Comparison of ENCODE assay signal across 1 cellular context in the genomic region with DNA sequence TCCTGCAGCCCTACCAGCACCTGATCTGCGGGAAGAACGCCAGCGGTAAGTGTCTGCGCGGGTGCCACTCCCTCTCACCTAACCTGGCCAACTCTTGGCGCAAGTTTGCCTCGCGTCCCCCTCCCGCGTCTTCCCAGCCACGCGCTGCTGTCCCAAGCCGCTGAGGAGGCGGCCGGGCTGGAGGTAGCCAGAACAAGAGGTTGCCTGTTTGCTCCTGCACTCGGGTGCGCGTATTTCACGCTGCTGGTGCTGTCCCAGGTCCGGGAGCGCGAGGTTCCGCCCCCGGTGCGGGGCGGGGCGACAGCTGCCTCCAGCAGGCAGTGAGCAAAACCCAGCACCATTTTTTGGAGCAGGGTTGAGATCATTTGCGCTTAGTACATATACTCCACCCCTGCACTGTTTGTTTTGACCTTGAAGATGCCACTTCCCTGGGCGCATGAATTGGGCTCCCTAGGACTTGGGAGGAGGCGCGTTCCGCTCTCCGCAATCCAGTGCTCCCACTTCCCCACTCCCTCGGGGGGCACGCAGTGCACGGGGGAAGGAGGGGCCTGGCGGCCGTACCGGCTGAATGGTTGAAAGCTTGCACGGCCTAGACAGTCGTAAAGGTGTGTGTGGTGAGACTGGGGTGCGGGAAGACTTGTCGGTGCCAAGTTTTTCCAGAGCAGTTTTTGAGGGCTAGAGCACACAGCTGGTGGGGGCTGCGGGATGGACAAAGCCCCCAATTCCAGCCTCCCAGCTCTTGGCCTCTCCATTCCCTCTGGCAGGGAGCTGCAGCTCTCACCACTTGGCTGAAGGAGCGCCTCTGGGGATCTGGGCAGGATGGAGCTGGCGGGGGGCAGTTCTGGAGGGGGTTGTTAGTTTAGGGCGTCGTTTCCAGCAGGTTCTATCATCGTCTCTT.
TF ChIP-seq lines count a peak whose summit lies in the region.

No MANE protein-coding gene starts in this region.

TF ChIP-seq in HepG2, 621 proteins besides CTCF, POLR2A, EP300 and RAD21 (continued from another document):
- TF ChIP-seq CENPBD1 (CRISPR knock-in tag; IDR thresholded peaks at IDR 0.05; ENCODE audit: borderline replicate concordance, low read depth), result no peak
- no peak for TF ChIP-seq ZBTB20 (CRISPR knock-in tag; IDR thresholded peaks at IDR 0.05; ENCODE audit: borderline replicate concordance, low read depth)
- TF ChIP-seq ZNF205 (CRISPR knock-in tag; IDR thresholded peaks at IDR 0.05), result no peak
- TF ChIP-seq, protein P1, sequence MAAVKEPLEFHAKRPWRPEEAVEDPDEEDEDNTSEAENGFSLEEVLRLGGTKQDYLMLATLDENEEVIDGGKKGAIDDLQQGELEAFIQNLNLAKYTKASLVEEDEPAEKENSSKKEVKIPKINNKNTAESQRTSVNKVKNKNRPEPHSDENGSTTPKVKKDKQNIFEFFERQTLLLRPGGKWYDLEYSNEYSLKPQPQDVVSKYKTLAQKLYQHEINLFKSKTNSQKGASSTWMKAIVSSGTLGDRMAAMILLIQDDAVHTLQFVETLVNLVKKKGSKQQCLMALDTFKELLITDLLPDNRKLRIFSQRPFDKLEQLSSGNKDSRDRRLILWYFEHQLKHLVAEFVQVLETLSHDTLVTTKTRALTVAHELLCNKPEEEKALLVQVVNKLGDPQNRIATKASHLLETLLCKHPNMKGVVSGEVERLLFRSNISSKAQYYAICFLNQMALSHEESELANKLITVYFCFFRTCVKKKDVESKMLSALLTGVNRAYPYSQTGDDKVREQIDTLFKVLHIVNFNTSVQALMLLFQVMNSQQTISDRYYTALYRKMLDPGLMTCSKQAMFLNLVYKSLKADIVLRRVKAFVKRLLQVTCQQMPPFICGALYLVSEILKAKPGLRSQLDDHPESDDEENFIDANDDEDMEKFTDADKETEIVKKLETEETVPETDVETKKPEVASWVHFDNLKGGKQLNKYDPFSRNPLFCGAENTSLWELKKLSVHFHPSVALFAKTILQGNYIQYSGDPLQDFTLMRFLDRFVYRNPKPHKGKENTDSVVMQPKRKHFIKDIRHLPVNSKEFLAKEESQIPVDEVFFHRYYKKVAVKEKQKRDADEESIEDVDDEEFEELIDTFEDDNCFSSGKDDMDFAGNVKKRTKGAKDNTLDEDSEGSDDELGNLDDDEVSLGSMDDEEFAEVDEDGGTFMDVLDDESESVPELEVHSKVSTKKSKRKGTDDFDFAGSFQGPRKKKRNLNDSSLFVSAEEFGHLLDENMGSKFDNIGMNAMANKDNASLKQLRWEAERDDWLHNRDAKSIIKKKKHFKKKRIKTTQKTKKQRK (IDR thresholded peaks at IDR 0.05; ENCODE audit: low read length), result no peak
- no peak for TF ChIP-seq JUN (CRISPR knock-in tag; IDR thresholded peaks at IDR 0.05)
- TF ChIP-seq RXRA (CRISPR knock-in tag; IDR thresholded peaks at IDR 0.05), result 0 out of 2 replicates have a peak, but pooled peaks have one; percentile 17
- TF ChIP-seq SALL1 (CRISPR knock-in tag; IDR thresholded peaks at IDR 0.05), result 0 out of 2 replicates have a peak, but pooled peaks have one; percentile 42
- TF ChIP-seq ZNF720 (CRISPR knock-in tag; IDR thresholded peaks at IDR 0.05), result no peak
- TF ChIP-seq HMGXB4 (CRISPR knock-in tag; IDR thresholded peaks at IDR 0.05; ENCODE audit: borderline replicate concordance in 1 of 2, low read depth in 1 of 2), result peak; percentile 29 to 34; a peak in 1 of 4 replicates
- TF ChIP-seq SRSF1 (optimal IDR thresholded peaks at IDR 0.05; ENCODE audit: low read depth, low read length), result peak; percentile 16
- no peak for TF ChIP-seq NFE2L2 (IDR thresholded peaks at IDR 0.05; ENCODE audit: low read length)
- TF ChIP-seq TAF1 (CRISPR knock-in tag; IDR thresholded peaks at IDR 0.05), result 0 out of 2 replicates have a peak, but pooled peaks have one; percentile 27
- TF ChIP-seq ZNF784 (CRISPR knock-in tag; IDR thresholded peaks at IDR 0.05; ENCODE audit: borderline replicate concordance), result no peak
- no peak for TF ChIP-seq PTBP1 (IDR thresholded peaks at IDR 0.05; ENCODE audit: low read depth, low read length, poor library complexity, severe bottlenecking)
- TF ChIP-seq DDIT3 (CRISPR knock-in tag; IDR thresholded peaks at IDR 0.05), result no peak
- TF ChIP-seq SAP130 (CRISPR knock-in tag; IDR thresholded peaks at IDR 0.05; ENCODE audit: low read depth), result peak; percentile 67
- TF ChIP-seq ZNF710 (CRISPR knock-in tag; IDR thresholded peaks at IDR 0.05; ENCODE audit: borderline replicate concordance), result peak; percentile 46; the same call in 1 of the 2 replicates
- peak; percentile 16; the same call in 1 of the 2 replicates for TF ChIP-seq STAG1 (CRISPR knock-in tag; IDR thresholded peaks at IDR 0.05)
- no peak for TF ChIP-seq XBP1 (CRISPR knock-in tag; IDR thresholded peaks at IDR 0.05)
- no peak for TF ChIP-seq FIP1L1 (IDR thresholded peaks at IDR 0.05; ENCODE audit: borderline replicate concordance, insufficient read depth, low read depth, low read length)
- 0 out of 2 replicates have a peak, but pooled peaks have one; percentile 18 for TF ChIP-seq ISL2 (CRISPR knock-in tag; IDR thresholded peaks at IDR 0.05)
- no peak for TF ChIP-seq MYNN (CRISPR knock-in tag; IDR thresholded peaks at IDR 0.05; ENCODE audit: low read depth)
- TF ChIP-seq MED8 (CRISPR knock-in tag; IDR thresholded peaks at IDR 0.05; ENCODE audit: insufficient replicate concordance), result no peak
- TF ChIP-seq, protein P2, sequence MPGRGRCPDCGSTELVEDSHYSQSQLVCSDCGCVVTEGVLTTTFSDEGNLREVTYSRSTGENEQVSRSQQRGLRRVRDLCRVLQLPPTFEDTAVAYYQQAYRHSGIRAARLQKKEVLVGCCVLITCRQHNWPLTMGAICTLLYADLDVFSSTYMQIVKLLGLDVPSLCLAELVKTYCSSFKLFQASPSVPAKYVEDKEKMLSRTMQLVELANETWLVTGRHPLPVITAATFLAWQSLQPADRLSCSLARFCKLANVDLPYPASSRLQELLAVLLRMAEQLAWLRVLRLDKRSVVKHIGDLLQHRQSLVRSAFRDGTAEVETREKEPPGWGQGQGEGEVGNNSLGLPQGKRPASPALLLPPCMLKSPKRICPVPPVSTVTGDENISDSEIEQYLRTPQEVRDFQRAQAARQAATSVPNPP (CRISPR knock-in tag; IDR thresholded peaks at IDR 0.05), result no peak
- TF ChIP-seq, protein P3, sequence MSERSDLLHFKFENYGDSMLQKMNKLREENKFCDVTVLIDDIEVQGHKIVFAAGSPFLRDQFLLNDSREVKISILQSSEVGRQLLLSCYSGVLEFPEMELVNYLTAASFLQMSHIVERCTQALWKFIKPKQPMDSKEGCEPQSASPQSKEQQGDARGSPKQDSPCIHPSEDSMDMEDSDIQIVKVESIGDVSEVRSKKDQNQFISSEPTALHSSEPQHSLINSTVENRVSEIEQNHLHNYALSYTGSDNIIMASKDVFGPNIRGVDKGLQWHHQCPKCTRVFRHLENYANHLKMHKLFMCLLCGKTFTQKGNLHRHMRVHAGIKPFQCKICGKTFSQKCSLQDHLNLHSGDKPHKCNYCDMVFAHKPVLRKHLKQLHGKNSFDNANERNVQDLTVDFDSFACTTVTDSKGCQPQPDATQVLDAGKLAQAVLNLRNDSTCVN (CRISPR knock-in tag; IDR thresholded peaks at IDR 0.05; ENCODE audit: borderline replicate concordance), result no peak
- TF ChIP-seq ZNF281 (CRISPR knock-in tag; IDR thresholded peaks at IDR 0.05; ENCODE audit: borderline replicate concordance), result no peak
- no peak for TF ChIP-seq ZNF225 (CRISPR knock-in tag; IDR thresholded peaks at IDR 0.05)
- no peak for TF ChIP-seq NFE2L1 (CRISPR knock-in tag; IDR thresholded peaks at IDR 0.05; ENCODE audit: borderline replicate concordance)
- TF ChIP-seq ATAD3A (CRISPR knock-in tag; IDR thresholded peaks at IDR 0.05), result no peak
- TF ChIP-seq, protein P4, sequence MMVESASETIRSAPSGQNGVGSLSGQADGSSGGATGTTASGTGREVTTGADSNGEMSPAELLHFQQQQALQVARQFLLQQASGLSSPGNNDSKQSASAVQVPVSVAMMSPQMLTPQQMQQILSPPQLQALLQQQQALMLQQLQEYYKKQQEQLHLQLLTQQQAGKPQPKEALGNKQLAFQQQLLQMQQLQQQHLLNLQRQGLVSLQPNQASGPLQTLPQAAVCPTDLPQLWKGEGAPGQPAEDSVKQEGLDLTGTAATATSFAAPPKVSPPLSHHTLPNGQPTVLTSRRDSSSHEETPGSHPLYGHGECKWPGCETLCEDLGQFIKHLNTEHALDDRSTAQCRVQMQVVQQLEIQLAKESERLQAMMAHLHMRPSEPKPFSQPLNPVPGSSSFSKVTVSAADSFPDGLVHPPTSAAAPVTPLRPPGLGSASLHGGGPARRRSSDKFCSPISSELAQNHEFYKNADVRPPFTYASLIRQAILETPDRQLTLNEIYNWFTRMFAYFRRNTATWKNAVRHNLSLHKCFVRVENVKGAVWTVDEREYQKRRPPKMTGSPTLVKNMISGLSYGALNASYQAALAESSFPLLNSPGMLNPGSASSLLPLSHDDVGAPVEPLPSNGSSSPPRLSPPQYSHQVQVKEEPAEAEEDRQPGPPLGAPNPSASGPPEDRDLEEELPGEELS (CRISPR knock-in tag; IDR thresholded peaks at IDR 0.05), result 0 out of 2 replicates have a peak, but pooled peaks have one; percentile 9
- TF ChIP-seq U2AF2 (IDR thresholded peaks at IDR 0.05; ENCODE audit: low read depth, low read length), result no peak
- TF ChIP-seq CEBPB (IDR thresholded peaks at IDR 0.05; ENCODE audit: borderline replicate concordance, low read depth, low read length), result no peak
- no peak for TF ChIP-seq GATAD2A (CRISPR knock-in tag; IDR thresholded peaks at IDR 0.05)
- TF ChIP-seq ZSCAN21 (CRISPR knock-in tag; IDR thresholded peaks at IDR 0.05; ENCODE audit: borderline replicate concordance), result no peak
- TF ChIP-seq PHF8 (CRISPR knock-in tag; IDR thresholded peaks at IDR 0.05), result peak; percentile 46; the same call in 1 of the 2 replicates
